ENCODE assay signal across 1 cellular context in genomic region chr12:100608776-100609175, GRCh38.
TF ChIP-seq lines count a peak whose summit lies in the region.

No MANE protein-coding gene starts in this region.

TF ChIP-seq in HepG2, 621 proteins besides CTCF, POLR2A, EP300 and RAD21 (continued from another document):
- TF ChIP-seq, protein P1, sequence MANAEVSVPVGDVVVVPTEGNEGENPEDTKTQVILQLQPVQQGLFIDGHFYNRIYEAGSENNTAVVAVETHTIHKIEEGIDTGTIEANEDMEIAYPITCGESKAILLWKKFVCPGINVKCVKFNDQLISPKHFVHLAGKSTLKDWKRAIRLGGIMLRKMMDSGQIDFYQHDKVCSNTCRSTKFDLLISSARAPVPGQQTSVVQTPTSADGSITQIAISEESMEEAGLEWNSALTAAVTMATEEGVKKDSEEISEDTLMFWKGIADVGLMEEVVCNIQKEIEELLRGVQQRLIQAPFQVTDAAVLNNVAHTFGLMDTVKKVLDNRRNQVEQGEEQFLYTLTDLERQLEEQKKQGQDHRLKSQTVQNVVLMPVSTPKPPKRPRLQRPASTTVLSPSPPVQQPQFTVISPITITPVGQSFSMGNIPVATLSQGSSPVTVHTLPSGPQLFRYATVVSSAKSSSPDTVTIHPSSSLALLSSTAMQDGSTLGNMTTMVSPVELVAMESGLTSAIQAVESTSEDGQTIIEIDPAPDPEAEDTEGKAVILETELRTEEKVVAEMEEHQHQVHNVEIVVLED (CRISPR knock-in tag; IDR thresholded peaks at IDR 0.05; ENCODE audit: borderline replicate concordance), result no peak
- TF ChIP-seq ZNF20 (CRISPR knock-in tag; IDR thresholded peaks at IDR 0.05) (no peak), ZSCAN20 (CRISPR knock-in tag; IDR thresholded peaks at IDR 0.05; ENCODE audit: borderline replicate concordance) (no peak), ZNF513 (CRISPR knock-in tag; conservative IDR thresholded peaks at IDR 0.05) (no peak), ZNF609 (CRISPR knock-in tag; IDR thresholded peaks at IDR 0.05; ENCODE audit: borderline replicate concordance) (no peak), ZNF619 (CRISPR knock-in tag; IDR thresholded peaks at IDR 0.05) (no peak), ZNF124 (CRISPR knock-in tag; IDR thresholded peaks at IDR 0.05) (no peak), FLYWCH1 (CRISPR knock-in tag; IDR thresholded peaks at IDR 0.05) (no peak), BRCA1 (CRISPR knock-in tag; IDR thresholded peaks at IDR 0.05) (no peak), BHLHE40 (IDR thresholded peaks at IDR 0.05; ENCODE audit: low read length) (no peak), DDIT3 (CRISPR knock-in tag; IDR thresholded peaks at IDR 0.05) (no peak), ADNP (CRISPR knock-in tag; IDR thresholded peaks at IDR 0.05) (no peak), ZSCAN30 (CRISPR knock-in tag; IDR thresholded peaks at IDR 0.05) (no peak), ZNF691 (CRISPR knock-in tag; IDR thresholded peaks at IDR 0.05; ENCODE audit: borderline replicate concordance, low read depth) (no peak), EZH2 (conservative IDR thresholded peaks at IDR 0.05; ENCODE audit: low read depth, low read length) (no peak), ZMYM4 (CRISPR knock-in tag; IDR thresholded peaks at IDR 0.05) (no peak), MTA3 (CRISPR knock-in tag; IDR thresholded peaks at IDR 0.05) (no peak)
- TF ChIP-seq, protein P2, sequence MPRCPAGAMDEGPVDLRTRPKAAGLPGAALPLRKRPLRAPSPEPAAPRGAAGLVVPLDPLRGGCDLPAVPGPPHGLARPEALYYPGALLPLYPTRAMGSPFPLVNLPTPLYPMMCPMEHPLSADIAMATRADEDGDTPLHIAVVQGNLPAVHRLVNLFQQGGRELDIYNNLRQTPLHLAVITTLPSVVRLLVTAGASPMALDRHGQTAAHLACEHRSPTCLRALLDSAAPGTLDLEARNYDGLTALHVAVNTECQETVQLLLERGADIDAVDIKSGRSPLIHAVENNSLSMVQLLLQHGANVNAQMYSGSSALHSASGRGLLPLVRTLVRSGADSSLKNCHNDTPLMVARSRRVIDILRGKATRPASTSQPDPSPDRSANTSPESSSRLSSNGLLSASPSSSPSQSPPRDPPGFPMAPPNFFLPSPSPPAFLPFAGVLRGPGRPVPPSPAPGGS (CRISPR knock-in tag; IDR thresholded peaks at IDR 0.05), result no peak
TF ChIP-seq in HepG2: peak in this region for 0.
